In genomic region chr3:4302747-4303146, GRCh38 we compare ENCODE assay signal across 8 cellular contexts. TPM values are rescaled to one million over a fixed set of nuclear protein-coding genes. Genes with fewer than 3 reads are reported as not detected.
DNase-seq lines count a peak whose midpoint lies in the region; ATAC-seq and TF ChIP-seq lines count a peak whose summit lies in the region.

No MANE protein-coding gene starts in this region.

- dilution Hi-C loops in mammary epithelial cell (cut with HindIII; ENCODE audit: low sequenced_read_pairs) = no loop called here

- BruUV-seq in mammary epithelial cell (replicated peaks; lab: Mats Ljungman, UMichigan) = no TSS peak

- in situ Hi-C loops in mammary epithelial cell (cut with MboI; ENCODE audit: low sequenced_read_pairs in 2 of 2) = no loop called here

- WGBS in mammary epithelial cell (ENCODE audit: low coverage, missing lambda C conversion rate) = 84% methylated on average over 5 of the region's 11 CpGs

- H3K36me3 ChIP-seq in mammary epithelial cell (ENCODE audit: insufficient read depth, low read length) (no peaks in the 10 kb centered on the region), mucosa of stomach (ENCODE audit: control insufficient read depth, insufficient read depth, low read length) (no peaks in the 10 kb centered on the region)

- intact Hi-C loops in mammary epithelial cell (cut with micrococcal nuclease) = no loop called here

- TF ChIP-seq CTCF in AG04450 (IDR thresholded peaks at IDR 0.05; ENCODE audit: low read depth, low read length) = no peak
- no peak for TF ChIP-seq CTCF in mammary epithelial cell (conservative IDR thresholded peaks at IDR 0.05 in 1 of 2, IDR thresholded peaks at IDR 0.05 in 1 of 2; ENCODE audit: extremely low read depth in 1 of 2, insufficient read depth in 1 of 2, low read depth in 1 of 2, low read length in 2 of 2)

- peak overlapping the region; percentile 84 for H3K4me3 ChIP-seq in AG04450 (ENCODE audit: low read depth, low read length)
- peak overlapping the region; percentile 72 to 76 (median 75) for H3K4me3 ChIP-seq in mammary epithelial cell (replicated peaks in 1 of 3; ENCODE audit: insufficient read depth in 1 of 3, low read depth in 2 of 3, low read length in 3 of 3)
- peak overlapping the region; percentile 70 for H3K4me3 ChIP-seq in mucosa of stomach (ENCODE audit: low read length)

- peak overlapping the region; percentile 88 for H3K4me2 ChIP-seq in mammary epithelial cell (ENCODE audit: insufficient read depth, low read depth, low read length)

- no peaks in the 10 kb centered on the region for H3K27me3 ChIP-seq in AG04450 (ENCODE audit: control insufficient read depth, insufficient read depth, low read length)
- H3K27me3 ChIP-seq in mammary epithelial cell (ENCODE audit: insufficient read depth, low read length) = no peaks in the 10 kb centered on the region
- H3K27me3 ChIP-seq in mucosa of stomach (ENCODE audit: control insufficient read depth, insufficient read depth, low read length) = no peaks in the 10 kb centered on the region

- H3K9me3 ChIP-seq in AG04450 (ENCODE audit: control insufficient read depth, insufficient read depth, low read length) = no peaks in the 10 kb centered on the region
- no peaks in the 10 kb centered on the region for H3K9me3 ChIP-seq in mammary epithelial cell (replicated peaks; ENCODE audit: insufficient read depth, low read length)
- H3K9me3 ChIP-seq in mucosa of stomach (ENCODE audit: control insufficient read depth, low read length) = no peaks in the 10 kb centered on the region

- ATAC-seq in HG03439 (IDR thresholded peaks at IDR 0.05; ENCODE audit: unreplicated experiment) = peak; percentile 0
- ATAC-seq in HG02763 (IDR thresholded peaks at IDR 0.05; ENCODE audit: unreplicated experiment) = no peak
- ATAC-seq in GM21360 (IDR thresholded peaks at IDR 0.05; ENCODE audit: unreplicated experiment) = no peak

- peaks cover 27% of the 10 kb centered on the region for H3K4me1 ChIP-seq in mammary epithelial cell (ENCODE audit: insufficient read depth, low read length)
- peaks cover 5% of the 10 kb centered on the region for H3K4me1 ChIP-seq in mucosa of stomach (ENCODE audit: control insufficient read depth, insufficient read depth, low read length)

- H3K27ac ChIP-seq in AG04450 (ENCODE audit: low read depth, low read length) (no peak overlapping the region), mammary epithelial cell (ENCODE audit: insufficient read depth, low read depth, low read length) (no peak overlapping the region)

- no peaks in the 10 kb centered on the region for H4K20me1 ChIP-seq in mammary epithelial cell (ENCODE audit: insufficient read depth, low read length)

- DNase-seq in AG04450 (ENCODE audit: low read depth, low spot score) (no peak), mammary epithelial cell (no peak), amniotic stem cell (lab: John Stamatoyannopoulos, UW) (no peak), HK-2 (ENCODE audit: unreplicated experiment) (no peak)

- peak overlapping the region; percentile 95 for H2AFZ ChIP-seq in mammary epithelial cell (ENCODE audit: low read depth, low read length)

- H3K9ac ChIP-seq in mammary epithelial cell (ENCODE audit: insufficient read depth, low read length) = no peak overlapping the region
- peak overlapping the region; percentile 77 for H3K9ac ChIP-seq in mucosa of stomach (ENCODE audit: low read length)

- POLR2A ChIA-PET in AG04450 (lab: Yijun Ruan, JAX) = no interaction called here

- CTCF ChIA-PET in AG04450 (lab: Charles Lee) (interaction anchor here (1.2 kb wide), 1 partner anchor 31 kb away, joined by 5 read pairs; no protein-coding TSS in a partner anchor), mammary epithelial cell (lab: Charles Lee; ENCODE audit: low non-redundant PET) (no interaction called here)

- peaks cover 16% of the 10 kb centered on the region for H3K79me2 ChIP-seq in mammary epithelial cell (ENCODE audit: insufficient read depth, low read length)

RNA-seq across cellular contexts. Expression of gene SETMAR, which starts 0.4 kb away (rescaled TPM):
- polyA plus RNA-seq in AG04450 (2011; rRNA removed) (15.5 and 16.8 TPM in 2 replicates), mammary epithelial cell (11.1 TPM)
- polyA minus RNA-seq in AG04450 (2011; rRNA and poly(A)+ RNA removed) = 15.4 and 15.8 TPM in 2 replicates
- total RNA-seq in mammary epithelial cell = 10 to 100 TPM in 1 of 2 donors, 1 to 10 TPM in 1; 9.9 to 20.8 TPM
- 8.0 TPM for polyA minus RNA-seq in mammary epithelial cell
